Comparison of ENCODE assay signal across 31 cellular contexts in the genomic region with DNA sequence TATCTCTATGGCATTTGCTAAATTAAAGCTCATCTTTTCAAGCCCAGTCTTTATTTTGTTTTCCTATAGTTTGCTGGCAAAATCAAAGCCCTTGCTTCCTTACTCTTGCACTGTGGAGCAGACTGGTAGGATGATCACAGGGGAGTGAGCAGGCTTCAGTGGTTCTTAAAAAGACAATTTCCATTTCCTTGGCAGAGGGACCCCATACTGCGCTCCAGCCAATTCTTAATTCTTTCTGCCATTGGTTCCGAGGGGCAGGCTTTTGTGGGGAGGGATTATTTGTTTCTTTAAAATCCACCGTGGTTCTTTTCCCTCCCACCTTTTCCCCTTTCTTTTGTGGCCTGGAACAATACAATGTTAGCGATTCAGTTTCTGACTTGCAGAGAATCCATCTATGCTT.
DNase-seq lines count a peak whose midpoint lies in the region; ATAC-seq, FAIRE-seq and TF ChIP-seq lines count a peak whose summit lies in the region.
"Had no signal": no experiment of that assay in that cellular context is flagged by ENCODE, and none has a peak within 500 bp of the region (broad histone marks: within the 10 kb centered on the region; RNA-seq: fewer than 3 reads in every experiment).

No MANE protein-coding gene starts in this region.

- peaks cover 57% of the 10 kb centered on the region for H3F3A ChIP-seq in neural progenitor cell (ENCODE audit: low read depth)

- DNase-seq in H7 (peak; percentile 39), cerebellar cortex (ENCODE audit: low spot score) (peak; percentile 62), neural progenitor cell (ENCODE audit: low spot score) (peak; percentile 92), T-helper 17 cell (no peak), urothelium cell line (ENCODE audit: low spot score) (no peak)
- no peak for DNase-seq in activated naive CD4-positive, alpha-beta T cell treated with anti-CD3 and anti-CD28 coated beads for 36 hours
- DNase-seq: activated CD4-positive, alpha-beta T cell treated with anti-CD3 and anti-CD28 coated beads for 4 hours; activated CD8-positive, alpha-beta memory T cell treated with anti-CD3 and anti-CD28 coated beads for 24 hours; activated gamma-delta T cell treated with Interleukin-2 at 50 U/mL for 16 hours; activated naive CD8-positive, alpha-beta T cell treated with anti-CD3 and anti-CD28 coated beads, Interleukin-2, amount 50 U/mL, for 24 hours; activated T-cell treated with anti-CD3 and anti-CD28 coated beads, Interleukin-2, amount 50 U/mL, for 24 hours; CD8-positive, alpha-beta memory T cell; KG1; left colon; mammary epithelial cell; MM.1S; NCI-H1417 treated with DMSO at 0.1 percent for 48 hours; NCI-H2107; NCI-H524 treated with DMSO at 0.1 percent for 48 hours; ovary; PC-3; small intestine; stimulated activated CD4-positive, alpha-beta T cell treated with anti-CD3 and anti-CD28 coated beads, Interleukin-1b, Interleukin-23, amount 100 ng/mL, for 48 hours; tibial artery had no signal

- intact Hi-C loops in activated naive CD4-positive, alpha-beta T cell treated with anti-CD3 and anti-CD28 coated beads for 36 hours (cut with micrococcal nuclease): no loop called here

- H3K9ac ChIP-seq in iPS-15b (ENCODE audit: low read depth, low read length): no peak overlapping the region
- no peak overlapping the region for H3K9ac ChIP-seq in neural progenitor cell

- no peak overlapping the region for H2AFZ ChIP-seq in neural progenitor cell (replicated peaks)

- ATAC-seq in T-helper 17 cell: no peak
- ATAC-seq in HG02970 (IDR thresholded peaks at IDR 0.05; ENCODE audit: low FRiP score, unreplicated experiment): no peak
- ATAC-seq: activated naive CD8-positive, alpha-beta T cell treated with anti-CD3 and anti-CD28 coated beads, Interleukin-2, amount 50 U/mL, for 24 hours; PC-3; SK-N-SH treated with all-trans-retinoic acid at 6 μM for 48 hours had no signal

- H3K36me3 ChIP-seq in H7 (replicated peaks; ENCODE audit: control insufficient read depth, insufficient read depth, low read length) (no peaks in the 10 kb centered on the region), iPS-15b (ENCODE audit: control insufficient read depth, insufficient read depth, low read length) (no peaks in the 10 kb centered on the region), neural progenitor cell (no peaks in the 10 kb centered on the region)
- H3K36me3 ChIP-seq: HAP-1, ovary, tibial artery had no signal

- peak overlapping the region; percentile 71 for H3K4me2 ChIP-seq in neural progenitor cell

- H3K4me3 Mint-ChIP-seq in neural progenitor cell (peak overlapping the region; percentile 48), T-helper 17 cell (no peak overlapping the region)
- no peak overlapping the region for H3K4me3 Mint-ChIP-seq in activated naive CD4-positive, alpha-beta T cell treated with anti-CD3 and anti-CD28 coated beads for 36 hours
- H3K4me3 Mint-ChIP-seq: activated naive CD8-positive, alpha-beta T cell treated with anti-CD3 and anti-CD28 coated beads, Interleukin-2, amount 50 U/mL, for 24 hours; activated T-cell treated with anti-CD3 and anti-CD28 coated beads, Interleukin-2, amount 50 U/mL, for 24 hours; B cell; CD8-positive, alpha-beta memory T cell; central memory CD8-positive, alpha-beta T cell had no signal

- no peaks in the 10 kb centered on the region for H3K9me3 ChIP-seq in iPS-15b (ENCODE audit: control insufficient read depth, insufficient read depth, low read length)
- no peaks in the 10 kb centered on the region for H3K9me3 ChIP-seq in neural progenitor cell (ENCODE audit: low read depth)
- no peaks in the 10 kb centered on the region for H3K9me3 ChIP-seq in T-helper 17 cell (ENCODE audit: control insufficient read depth, low read length, poor library complexity, severe bottlenecking)
- H3K9me3 ChIP-seq: HAP-1, ovary, tibial artery had no signal

- H3K27ac ChIP-seq in neural progenitor cell: peak overlapping the region; percentile 91
- H3K27ac ChIP-seq: ovary, tibial artery had no signal

- H3K4me3 ChIP-seq in H7 (ENCODE audit: insufficient read depth, low read depth, low read length) (no peak overlapping the region), iPS-15b (ENCODE audit: low read depth, low read length) (peak overlapping the region; percentile 9), neural progenitor cell (peak overlapping the region; percentile 27)
- H3K4me3 ChIP-seq: dorsolateral prefrontal cortex, HAP-1, ovary, tibial artery had no signal

- no peaks in the 10 kb centered on the region for H3K79me2 ChIP-seq in neural progenitor cell (ENCODE audit: low read depth)

- H3K4me1 ChIP-seq in iPS-15b (ENCODE audit: control insufficient read depth, insufficient read depth, low read length) (peaks cover 21% of the 10 kb centered on the region), neural progenitor cell (peaks cover 63% of the 10 kb centered on the region)

- no peak for FAIRE-seq in urothelium cell line (lab: Jason Lieb, UNC)
- FAIRE-seq: small intestine had no signal

- H3K27me3 Mint-ChIP-seq in neural progenitor cell (ENCODE audit: insufficient read depth, low read depth): no peaks in the 10 kb centered on the region
- H3K27me3 Mint-ChIP-seq in T-helper 17 cell: no peaks in the 10 kb centered on the region
- no peaks in the 10 kb centered on the region for H3K27me3 Mint-ChIP-seq in activated naive CD4-positive, alpha-beta T cell treated with anti-CD3 and anti-CD28 coated beads for 36 hours (ENCODE audit: low read depth)
- H3K27me3 Mint-ChIP-seq: activated naive CD8-positive, alpha-beta T cell treated with anti-CD3 and anti-CD28 coated beads, Interleukin-2, amount 50 U/mL, for 24 hours; activated T-cell treated with anti-CD3 and anti-CD28 coated beads, Interleukin-2, amount 50 U/mL, for 24 hours; central memory CD8-positive, alpha-beta T cell had no signal

- peaks cover 19% of the 10 kb centered on the region for H3K9me3 Mint-ChIP-seq in neural progenitor cell
- peaks cover 11% of the 10 kb centered on the region for H3K9me3 Mint-ChIP-seq in activated naive CD4-positive, alpha-beta T cell treated with anti-CD3 and anti-CD28 coated beads for 36 hours

- no peaks in the 10 kb centered on the region for H3K27me3 ChIP-seq in H7 (ENCODE audit: control insufficient read depth, insufficient read depth, low read length)
- no peaks in the 10 kb centered on the region for H3K27me3 ChIP-seq in iPS-15b (ENCODE audit: control insufficient read depth, insufficient read depth, low read length)
- no peaks in the 10 kb centered on the region for H3K27me3 ChIP-seq in neural progenitor cell
- H3K27me3 ChIP-seq: dorsolateral prefrontal cortex, ovary, tibial artery had no signal

- peaks cover 12% of the 10 kb centered on the region for H3K36me3 Mint-ChIP-seq in neural progenitor cell
- H3K36me3 Mint-ChIP-seq in T-helper 17 cell (ENCODE audit: low read depth): no peaks in the 10 kb centered on the region
- no peaks in the 10 kb centered on the region for H3K36me3 Mint-ChIP-seq in activated naive CD4-positive, alpha-beta T cell treated with anti-CD3 and anti-CD28 coated beads for 36 hours (ENCODE audit: low read depth)

- peaks cover 57% of the 10 kb centered on the region for H3K4me1 Mint-ChIP-seq in neural progenitor cell
- no peaks in the 10 kb centered on the region for H3K4me1 Mint-ChIP-seq in T-helper 17 cell
- H3K4me1 Mint-ChIP-seq in activated naive CD4-positive, alpha-beta T cell treated with anti-CD3 and anti-CD28 coated beads for 36 hours (ENCODE audit: low read depth): no peaks in the 10 kb centered on the region
- H3K4me1 Mint-ChIP-seq: activated naive CD8-positive, alpha-beta T cell treated with anti-CD3 and anti-CD28 coated beads, Interleukin-2, amount 50 U/mL, for 24 hours; B cell; CD8-positive, alpha-beta memory T cell; central memory CD8-positive, alpha-beta T cell had no signal

- CTCF ChIA-PET in activated naive CD4-positive, alpha-beta T cell treated with anti-CD3 and anti-CD28 coated beads for 36 hours (lab: Charles Lee): no interaction called here

- H3K27ac Mint-ChIP-seq in neural progenitor cell (peak overlapping the region; percentile 65), T-helper 17 cell (no peak overlapping the region)
- no peak overlapping the region for H3K27ac Mint-ChIP-seq in activated naive CD4-positive, alpha-beta T cell treated with anti-CD3 and anti-CD28 coated beads for 36 hours
- H3K27ac Mint-ChIP-seq: activated naive CD8-positive, alpha-beta T cell treated with anti-CD3 and anti-CD28 coated beads, Interleukin-2, amount 50 U/mL, for 24 hours; activated T-cell treated with anti-CD3 and anti-CD28 coated beads, Interleukin-2, amount 50 U/mL, for 24 hours; B cell; CD8-positive, alpha-beta memory T cell had no signal

- no peak for TF ChIP-seq CTCF in neural progenitor cell (IDR thresholded peaks at IDR 0.05)

- no peaks in the 10 kb centered on the region for H4K20me1 ChIP-seq in neural progenitor cell (ENCODE audit: low read depth)

Comparison
In these comparisons a context has a peak if more than half of its experiments do, and no peak if none do; other contexts are left out.
1. DNase-seq: peak in H7 (single experiment), cerebellar cortex (single experiment) and neural progenitor cell (single experiment); none in T-helper 17 cell (0 of 3), activated naive CD4-positive, alpha-beta T cell treated with anti-CD3 and anti-CD28 coated beads for 36 hours (single experiment) and urothelium cell line (single experiment).